21 cellular contexts compared by ENCODE assay signal in genomic region chrX:20712811-20713210, GRCh38.
"Had no signal": no experiment of that assay in that cellular context is flagged by ENCODE, and none has a peak within 500 bp of the region (broad histone marks: within the 10 kb centered on the region; RNA-seq: fewer than 3 reads in every experiment).

No MANE protein-coding gene starts in this region.

- H3K27ac Mint-ChIP-seq: activated CD8-positive, alpha-beta T cell treated with anti-CD3 and anti-CD28 coated beads, Interleukin-2, amount 10 ng/mL, durations not matched to agents 7 days and 5 days; activated naive CD4-positive, alpha-beta T cell treated with anti-CD3 and anti-CD28 coated beads, Interleukin-2, amount 50 U/mL, for 72 hours; activated T-helper 1 cell treated with anti-CD3 and anti-CD28 coated beads, Interleukin-12 subunit alpha, Interleukin-12 subunit beta, Interleukin-2, Interleukin-4 antibody, amounts not matched to agents 30 ng/mL and 10 ng/mL and 1 ng/mL, durations not matched to agents 14 hours and 24 hours and 36 hours; immature natural killer cell; natural killer cell treated with Interleukin-12 subunit alpha and Interleukin-12 subunit beta and Interleukin-15 and Interleukin-18, amount 100 ng/mL, for 72 hours; stimulated activated naive CD8-positive, alpha-beta T cell treated with anti-CD3 and anti-CD28 coated beads, Interleukin-15, amount 100 ng/mL, for 72 hours had no signal

- H3K4me1 ChIP-seq: pancreas, psoas muscle, suprapubic skin, tibial nerve had no signal

- H3K27me3 ChIP-seq: brain microvascular endothelial cell, hepatocyte, suprapubic skin, tibial nerve had no signal

- H3K4me1 Mint-ChIP-seq: immature natural killer cell; stimulated activated naive CD8-positive, alpha-beta T cell treated with anti-CD3 and anti-CD28 coated beads, Interleukin-15, amount 100 ng/mL, for 72 hours had no signal

- H3K36me3 Mint-ChIP-seq: immature natural killer cell; natural killer cell treated with Interleukin-12 subunit alpha and Interleukin-12 subunit beta and Interleukin-15 and Interleukin-18, amount 100 ng/mL, for 72 hours had no signal

- ATAC-seq: activated CD8-positive, alpha-beta T cell treated with anti-CD3 and anti-CD28 coated beads, Interleukin-2, amount 10 ng/mL, durations not matched to agents 7 days and 5 days; activated naive CD4-positive, alpha-beta T cell treated with anti-CD3 and anti-CD28 coated beads, Interleukin-2, amount 50 U/mL, for 72 hours; esophagus mucosa; left ventricle myocardium superior; natural killer cell treated with Interleukin-12 subunit alpha and Interleukin-12 subunit beta and Interleukin-15 and Interleukin-18, amount 100 ng/mL, for 72 hours; psoas muscle; right cardiac atrium; stimulated activated naive CD8-positive, alpha-beta T cell treated with anti-CD3 and anti-CD28 coated beads, Interleukin-15, amount 100 ng/mL, for 72 hours had no signal

- DNase-seq: activated CD4-positive, alpha-beta T cell treated with anti-CD3 and anti-CD28 coated beads for 1 hour; activated CD4-positive, alpha-beta T cell treated with anti-CD3 and anti-CD28 coated beads, Interleukin-2, amount 50 U/mL, for 1 hour; activated CD8-positive, alpha-beta T cell treated with anti-CD3 and anti-CD28 coated beads, Interleukin-2, amount 10 ng/mL, durations not matched to agents 7 days and 5 days; aorta; brain microvascular endothelial cell; effector memory CD4-positive, alpha-beta T cell; glutamatergic neuron; immature natural killer cell; kidney glomerular epithelial cell; left ventricle myocardium superior; pancreas; psoas muscle; right cardiac atrium; stimulated activated naive CD8-positive, alpha-beta T cell treated with anti-CD3 and anti-CD28 coated beads, Interleukin-15, amount 100 ng/mL, for 72 hours had no signal

- H3K9me3 Mint-ChIP-seq: activated T-helper 1 cell treated with anti-CD3 and anti-CD28 coated beads, Interleukin-12 subunit alpha, Interleukin-12 subunit beta, Interleukin-2, Interleukin-4 antibody, amounts not matched to agents 30 ng/mL and 10 ng/mL and 1 ng/mL, durations not matched to agents 14 hours and 24 hours and 36 hours; stimulated activated naive CD8-positive, alpha-beta T cell treated with anti-CD3 and anti-CD28 coated beads, Interleukin-15, amount 100 ng/mL, for 72 hours had no signal

- H3K4me3 Mint-ChIP-seq: activated CD8-positive, alpha-beta T cell treated with anti-CD3 and anti-CD28 coated beads, Interleukin-2, amount 10 ng/mL, durations not matched to agents 7 days and 5 days; activated T-helper 1 cell treated with anti-CD3 and anti-CD28 coated beads, Interleukin-12 subunit alpha, Interleukin-12 subunit beta, Interleukin-2, Interleukin-4 antibody, amounts not matched to agents 30 ng/mL and 10 ng/mL and 1 ng/mL, durations not matched to agents 14 hours and 24 hours and 36 hours; immature natural killer cell; natural killer cell treated with Interleukin-12 subunit alpha and Interleukin-12 subunit beta and Interleukin-15 and Interleukin-18, amount 100 ng/mL, for 72 hours; stimulated activated naive CD8-positive, alpha-beta T cell treated with anti-CD3 and anti-CD28 coated beads, Interleukin-15, amount 100 ng/mL, for 72 hours had no signal

- H3K27ac ChIP-seq: brain microvascular endothelial cell, hepatocyte, pancreas, psoas muscle, suprapubic skin, tibial nerve had no signal
